ENCODE assay signal across 12 cellular contexts in the genomic region with DNA sequence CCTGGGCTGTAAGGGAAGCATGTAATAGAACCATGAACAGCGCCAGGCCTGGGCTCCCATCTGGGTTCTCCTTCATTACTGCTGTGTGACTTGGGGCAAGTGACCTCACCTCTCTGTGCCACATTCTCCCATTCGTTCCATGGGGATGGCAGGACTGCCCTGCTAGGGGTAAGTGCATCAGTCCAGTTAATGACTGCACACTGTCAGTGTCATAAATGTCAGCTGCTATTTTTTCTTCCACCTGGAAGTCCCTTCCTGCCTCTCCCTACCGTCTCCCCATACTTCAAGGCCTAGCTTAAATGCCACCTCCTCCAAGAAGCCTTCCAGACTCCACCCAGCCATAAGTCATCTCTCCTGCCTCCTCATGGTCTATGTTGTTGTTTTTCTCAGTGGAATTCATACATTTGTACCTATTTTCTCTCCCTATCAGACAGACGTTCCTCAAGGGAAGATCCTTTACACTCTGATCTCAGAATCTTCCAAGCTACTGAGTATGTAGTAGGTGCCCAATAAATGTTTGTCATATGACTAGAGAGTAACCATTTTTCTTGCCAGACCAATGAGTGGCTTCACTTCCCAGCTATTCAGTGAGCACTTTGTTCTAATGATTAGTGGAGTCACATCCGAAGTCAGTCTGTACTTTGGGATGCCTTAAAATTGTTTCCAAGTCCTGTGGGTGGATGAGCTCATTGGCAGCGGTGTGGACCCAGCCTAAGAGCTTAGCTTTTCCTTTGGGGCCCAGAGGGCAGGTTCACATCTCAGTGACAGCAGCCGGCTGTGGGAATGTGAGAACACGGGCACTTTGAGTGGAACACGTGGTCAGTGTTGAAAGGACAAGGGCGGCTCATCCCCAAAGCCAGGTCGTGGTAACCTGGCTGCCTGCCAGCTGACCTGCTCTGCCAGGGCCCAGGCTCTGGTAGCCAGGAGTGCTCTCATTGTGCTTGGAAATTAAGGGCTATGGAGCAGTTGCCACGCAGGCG.
DNase-seq lines count a peak whose midpoint lies in the region; ATAC-seq and TF ChIP-seq lines count a peak whose summit lies in the region.
"Had no signal": no experiment of that assay in that cellular context is flagged by ENCODE, and none has a peak within 500 bp of the region (broad histone marks: within the 10 kb centered on the region; RNA-seq: fewer than 3 reads in every experiment).

No MANE protein-coding gene starts in this region.

- H3K9me3 ChIP-seq in T-helper 17 cell (ENCODE audit: control insufficient read depth, low read length, poor library complexity, severe bottlenecking) (no peaks in the 10 kb centered on the region), left ventricle myocardium inferior (replicated peaks) (no peaks in the 10 kb centered on the region)
- H3K9me3 ChIP-seq: thoracic aorta had no signal

- DNase-seq in NCI-H1417 (lab: John Stamatoyannopoulos, UW) (peak in 2 of 3 experiments; percentile 60 to 87), NCI-H1417 treated with DMSO at 0.1 percent for 48 hours (lab: John Stamatoyannopoulos, UW) (no peak), T-helper 17 cell (no peak), left ventricle myocardium inferior (peak; percentile 87), type B pancreatic cell (ENCODE audit: extremely low spot score, unreplicated experiment) (no peak)
- no peak for DNase-seq in activated CD4-positive, alpha-beta T cell treated with anti-CD3 and anti-CD28 coated beads for 48 hours
- no peak for DNase-seq in activated CD8-positive, alpha-beta T cell treated with anti-CD3 and anti-CD28 coated beads for 36 hours
- DNase-seq: Karpas-422, kidney glomerular epithelial cell, SW 1271 had no signal

- H3K36me3 ChIP-seq in left ventricle myocardium inferior: no peaks in the 10 kb centered on the region
- H3K36me3 ChIP-seq: thoracic aorta had no signal

- intact Hi-C loops in left ventricle myocardium inferior (cut with micrococcal nuclease): no loop called here
- intact Hi-C loops in activated CD8-positive, alpha-beta T cell treated with anti-CD3 and anti-CD28 coated beads for 36 hours (cut with micrococcal nuclease): no loop called here

- H3K4me3 Mint-ChIP-seq in T-helper 17 cell (no peak overlapping the region), type B pancreatic cell (peak overlapping the region; percentile 62)
- H3K4me3 Mint-ChIP-seq in activated CD8-positive, alpha-beta T cell treated with anti-CD3 and anti-CD28 coated beads for 36 hours: no peak overlapping the region

- H3K36me3 Mint-ChIP-seq in T-helper 17 cell (ENCODE audit: low read depth): peaks cover 3% of the 10 kb centered on the region
- no peaks in the 10 kb centered on the region for H3K36me3 Mint-ChIP-seq in type B pancreatic cell
- H3K36me3 Mint-ChIP-seq in activated CD8-positive, alpha-beta T cell treated with anti-CD3 and anti-CD28 coated beads for 36 hours (ENCODE audit: low read depth): no peaks in the 10 kb centered on the region

- ATAC-seq in T-helper 17 cell: no peak
- ATAC-seq in HG03442 (IDR thresholded peaks at IDR 0.05; ENCODE audit: unreplicated experiment): no peak
- no peak for ATAC-seq in activated CD8-positive, alpha-beta T cell treated with anti-CD3 and anti-CD28 coated beads for 36 hours

- H3K27ac Mint-ChIP-seq in T-helper 17 cell (peak overlapping the region; percentile 59), type B pancreatic cell (no peak overlapping the region)
- no peak overlapping the region for H3K27ac Mint-ChIP-seq in activated CD8-positive, alpha-beta T cell treated with anti-CD3 and anti-CD28 coated beads for 36 hours

- H3K27me3 Mint-ChIP-seq in T-helper 17 cell (peaks cover 26% of the 10 kb centered on the region), type B pancreatic cell (no peaks in the 10 kb centered on the region)
- peaks cover 12% of the 10 kb centered on the region for H3K27me3 Mint-ChIP-seq in activated CD8-positive, alpha-beta T cell treated with anti-CD3 and anti-CD28 coated beads for 36 hours

- H3K4me1 ChIP-seq in left ventricle myocardium inferior: peaks cover 57% of the 10 kb centered on the region

- H3K27ac ChIP-seq in left ventricle myocardium inferior (replicated peaks): peak overlapping the region; percentile 76
- H3K27ac ChIP-seq: thoracic aorta had no signal

- no peak overlapping the region for H3K4me3 ChIP-seq in left ventricle myocardium inferior
- H3K4me3 ChIP-seq: thoracic aorta had no signal

- POLR2A ChIA-PET in activated CD8-positive, alpha-beta T cell treated with anti-CD3 and anti-CD28 coated beads for 36 hours (lab: Charles Lee): interaction anchor here (1.2 to 1.6 kb wide), 3 partner anchors 12 to 150 kb away, joined by 3 to 5 read pairs (median 4); no protein-coding TSS in a partner anchor

- peaks cover 25% of the 10 kb centered on the region for H3K27me3 ChIP-seq in left ventricle myocardium inferior (ENCODE audit: low read depth)

- no peaks in the 10 kb centered on the region for H3K9me3 Mint-ChIP-seq in type B pancreatic cell
- H3K9me3 Mint-ChIP-seq in activated CD8-positive, alpha-beta T cell treated with anti-CD3 and anti-CD28 coated beads for 36 hours: no peaks in the 10 kb centered on the region

- peaks cover 7% of the 10 kb centered on the region for H3K4me1 Mint-ChIP-seq in T-helper 17 cell
- H3K4me1 Mint-ChIP-seq in type B pancreatic cell (ENCODE audit: unreplicated experiment): peaks cover 40% of the 10 kb centered on the region
- H3K4me1 Mint-ChIP-seq in activated CD8-positive, alpha-beta T cell treated with anti-CD3 and anti-CD28 coated beads for 36 hours (ENCODE audit: low read depth): peaks cover 5% of the 10 kb centered on the region

- TF ChIP-seq CTCF in left ventricle myocardium inferior (IDR thresholded peaks at IDR 0.05; ENCODE audit: borderline replicate concordance) (no peak), type B pancreatic cell (conservative IDR thresholded peaks at IDR 0.05) (no peak)
- TF ChIP-seq CTCF in activated CD8-positive, alpha-beta T cell treated with anti-CD3 and anti-CD28 coated beads for 36 hours (IDR thresholded peaks at IDR 0.05): no peak

- CTCF ChIA-PET in activated CD8-positive, alpha-beta T cell treated with anti-CD3 and anti-CD28 coated beads for 36 hours (lab: Charles Lee): interaction anchor here (0.6 to 1.6 kb wide), 4 partner anchors 25 to 168 kb away, joined by 3 to 4 read pairs (median 3); no protein-coding TSS in a partner anchor

Comparison
In these comparisons a context has a peak if more than half of its experiments do, and no peak if none do; other contexts are left out.
1. DNase-seq: peak in NCI-H1417 (2 of 3) and left ventricle myocardium inferior (single experiment); none in NCI-H1417 treated with DMSO at 0.1 percent for 48 hours (single experiment), T-helper 17 cell (0 of 3), type B pancreatic cell (single experiment), activated CD4-positive, alpha-beta T cell treated with anti-CD3 and anti-CD28 coated beads for 48 hours (single experiment) and activated CD8-positive, alpha-beta T cell treated with anti-CD3 and anti-CD28 coated beads for 36 hours (single experiment).